16 cellular contexts compared by ENCODE assay signal in the genomic region with DNA sequence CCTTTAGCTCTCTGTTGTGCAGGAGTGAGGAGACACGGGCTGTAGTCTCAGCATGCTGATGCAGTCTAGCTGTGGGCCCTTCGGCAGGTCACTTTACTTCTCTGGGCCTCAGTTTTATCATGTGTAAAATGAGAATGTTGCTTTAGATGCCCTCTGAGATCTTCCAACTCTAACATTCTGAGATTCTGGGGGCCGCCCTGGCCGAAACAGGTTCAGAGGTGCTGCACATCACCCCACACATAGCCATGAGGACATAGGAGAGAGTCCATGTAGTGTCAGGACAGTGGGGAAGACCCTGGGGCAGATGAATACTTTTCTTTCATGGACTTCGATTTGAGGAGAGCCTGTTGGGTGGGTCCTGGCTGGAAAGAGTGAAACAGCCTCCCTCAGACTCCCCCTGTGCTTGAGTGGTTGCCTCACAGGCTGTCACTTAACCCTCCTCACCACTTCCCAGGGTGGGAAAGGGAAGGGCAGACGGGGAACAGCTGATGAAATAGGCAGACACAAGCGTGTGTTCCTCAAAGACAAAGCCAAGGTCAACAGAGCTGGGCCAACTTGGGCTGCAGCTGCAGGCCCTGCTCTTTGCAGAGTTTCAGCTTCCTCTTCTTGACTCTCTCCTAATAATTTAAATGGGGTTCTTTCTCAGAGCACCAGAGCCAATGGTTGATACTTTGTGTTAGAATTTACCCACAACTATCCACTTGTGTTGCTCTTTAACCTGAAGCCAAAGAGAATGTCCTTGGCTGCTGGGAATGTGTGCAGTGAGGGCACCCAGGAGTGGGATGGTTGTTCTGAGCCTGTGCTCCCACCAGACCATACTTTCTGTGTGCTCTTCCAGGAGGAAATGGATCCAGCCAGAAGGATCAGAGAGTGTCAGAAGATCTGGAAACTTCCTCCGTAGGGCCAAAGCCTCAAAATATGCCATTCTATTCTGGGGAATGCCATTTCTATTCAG. TPM values are rescaled to one million over a fixed set of nuclear protein-coding genes. Genes with fewer than 3 reads are reported as not detected.
DNase-seq lines count a peak whose midpoint lies in the region; ATAC-seq and TF ChIP-seq lines count a peak whose summit lies in the region.
"Had no signal": no experiment of that assay in that cellular context is flagged by ENCODE, and none has a peak within 500 bp of the region (broad histone marks: within the 10 kb centered on the region; RNA-seq: fewer than 3 reads in every experiment).

No MANE protein-coding gene starts in this region.

- H3K27me3 Mint-ChIP-seq in naive thymus-derived CD4-positive, alpha-beta T cell = peaks cover 0 to 10% (median 5%) of the 10 kb centered on the region in 5 donors
- no peaks in the 10 kb centered on the region for H3K27me3 Mint-ChIP-seq in mesothelial cell of epicardium (ENCODE audit: low read depth)

- H3K4me1 Mint-ChIP-seq in naive thymus-derived CD4-positive, alpha-beta T cell = peaks cover 0 to 10% (median 0%) of the 10 kb centered on the region in 7 donors
- peaks cover 23% of the 10 kb centered on the region for H3K4me1 Mint-ChIP-seq in mesothelial cell of epicardium

- H3K36me3 Mint-ChIP-seq in naive thymus-derived CD4-positive, alpha-beta T cell = no peaks in the 10 kb centered on the region
- H3K36me3 Mint-ChIP-seq in mesothelial cell of epicardium = peaks cover 4% of the 10 kb centered on the region

- DNase-seq in GDM1 (lab: John Stamatoyannopoulos, UW) (peak; percentile 6), NOMO-1 treated with dmso at 0.1 percent for 144 hours (lab: John Stamatoyannopoulos, UW; ENCODE audit: unreplicated experiment) (peak; percentile 90), dedifferentiated amniotic fluid mesenchymal stem cell (ENCODE audit: extremely low spot score) (peak; percentile 27), mesothelial cell of epicardium (ENCODE audit: low spot score in 2 of 2, unreplicated experiment in 2 of 2) (no peak), COR-L47 (lab: John Stamatoyannopoulos, UW) (no peak), GM03348 (ENCODE audit: low spot score) (no peak)
- no peak for DNase-seq in naive thymus-derived CD4-positive, alpha-beta T cell
- DNase-seq: activated CD8-positive, alpha-beta T cell treated with anti-CD3 and anti-CD28 coated beads for 36 hours; activated naive CD4-positive, alpha-beta T cell; EL; NCI-H1694 treated with DMSO at 0.1 percent for 48 hours; retina; stimulated activated naive CD8-positive, alpha-beta T cell treated with anti-CD3 and anti-CD28 coated beads, Interleukin-15, amount 100 ng/mL, for 72 hours; T-helper 9 cell had no signal

- H3K27ac Mint-ChIP-seq in naive thymus-derived CD4-positive, alpha-beta T cell = no peak overlapping the region
- no peak overlapping the region for H3K27ac Mint-ChIP-seq in mesothelial cell of epicardium
- H3K27ac Mint-ChIP-seq: activated CD8-positive, alpha-beta T cell treated with anti-CD3 and anti-CD28 coated beads for 36 hours had no signal

- POLR2A ChIA-PET in naive thymus-derived CD4-positive, alpha-beta T cell (lab: Charles Lee) = interaction anchor here (0.7 kb wide), 1 partner anchor 516 kb away, joined by 3 read pairs; no protein-coding TSS in a partner anchor

- H3K27me3 ChIP-seq in naive thymus-derived CD4-positive, alpha-beta T cell (ENCODE audit: control insufficient read depth in 2 of 2, insufficient read depth in 2 of 2, low read length in 2 of 2) = no peaks in the 10 kb centered on the region

- CTCF ChIA-PET in naive thymus-derived CD4-positive, alpha-beta T cell (lab: Charles Lee) = no interaction called here

- intact Hi-C loops in naive thymus-derived CD4-positive, alpha-beta T cell (cut with micrococcal nuclease) = no loop called here

- no peak overlapping the region for H3K27ac ChIP-seq in naive thymus-derived CD4-positive, alpha-beta T cell (ENCODE audit: low read depth, low read length)

- H3K4me1 ChIP-seq in naive thymus-derived CD4-positive, alpha-beta T cell (ENCODE audit: control insufficient read depth in 2 of 2, insufficient read depth in 2 of 2, low read length in 2 of 2) = no peaks in the 10 kb centered on the region

- ATAC-seq in naive thymus-derived CD4-positive, alpha-beta T cell = peak; percentile 51
- no peak for ATAC-seq in SK-N-SH treated with all-trans-retinoic acid at 6 μM for 48 hours
- ATAC-seq: activated CD8-positive, alpha-beta T cell treated with anti-CD3 and anti-CD28 coated beads for 36 hours; esophagus mucosa; stimulated activated naive CD8-positive, alpha-beta T cell treated with anti-CD3 and anti-CD28 coated beads, Interleukin-15, amount 100 ng/mL, for 72 hours had no signal

- no peaks in the 10 kb centered on the region for H3K9me3 ChIP-seq in naive thymus-derived CD4-positive, alpha-beta T cell (ENCODE audit: control insufficient read depth in 2 of 3, low read length in 3 of 3)

- TF ChIP-seq CTCF in mesothelial cell of epicardium (IDR thresholded peaks at IDR 0.05; ENCODE audit: unreplicated experiment) = no peak

- no peak overlapping the region for H3K4me3 Mint-ChIP-seq in naive thymus-derived CD4-positive, alpha-beta T cell
- H3K4me3 Mint-ChIP-seq in mesothelial cell of epicardium = no peak overlapping the region
- H3K4me3 Mint-ChIP-seq: activated CD8-positive, alpha-beta T cell treated with anti-CD3 and anti-CD28 coated beads for 36 hours; stimulated activated naive CD8-positive, alpha-beta T cell treated with anti-CD3 and anti-CD28 coated beads, Interleukin-15, amount 100 ng/mL, for 72 hours had no signal

- H3K4me3 ChIP-seq in naive thymus-derived CD4-positive, alpha-beta T cell (ENCODE audit: low read length) = no peak overlapping the region

- H3K36me3 ChIP-seq in naive thymus-derived CD4-positive, alpha-beta T cell (ENCODE audit: control insufficient read depth in 2 of 3, insufficient read depth in 3 of 3, low read length in 3 of 3) = no peaks in the 10 kb centered on the region

- no peaks in the 10 kb centered on the region for H3K9me3 Mint-ChIP-seq in naive thymus-derived CD4-positive, alpha-beta T cell
- H3K9me3 Mint-ChIP-seq in mesothelial cell of epicardium = no peaks in the 10 kb centered on the region
- H3K9me3 Mint-ChIP-seq: activated CD8-positive, alpha-beta T cell treated with anti-CD3 and anti-CD28 coated beads for 36 hours; stimulated activated naive CD8-positive, alpha-beta T cell treated with anti-CD3 and anti-CD28 coated beads, Interleukin-15, amount 100 ng/mL, for 72 hours had no signal

TF ChIP-seq in SK-N-SH treated with all-trans-retinoic acid at 6 μM for 48 hours, 23 proteins besides CTCF, POLR2A, EP300 and RAD21 (continues in another document):
- TF ChIP-seq, protein P1, sequence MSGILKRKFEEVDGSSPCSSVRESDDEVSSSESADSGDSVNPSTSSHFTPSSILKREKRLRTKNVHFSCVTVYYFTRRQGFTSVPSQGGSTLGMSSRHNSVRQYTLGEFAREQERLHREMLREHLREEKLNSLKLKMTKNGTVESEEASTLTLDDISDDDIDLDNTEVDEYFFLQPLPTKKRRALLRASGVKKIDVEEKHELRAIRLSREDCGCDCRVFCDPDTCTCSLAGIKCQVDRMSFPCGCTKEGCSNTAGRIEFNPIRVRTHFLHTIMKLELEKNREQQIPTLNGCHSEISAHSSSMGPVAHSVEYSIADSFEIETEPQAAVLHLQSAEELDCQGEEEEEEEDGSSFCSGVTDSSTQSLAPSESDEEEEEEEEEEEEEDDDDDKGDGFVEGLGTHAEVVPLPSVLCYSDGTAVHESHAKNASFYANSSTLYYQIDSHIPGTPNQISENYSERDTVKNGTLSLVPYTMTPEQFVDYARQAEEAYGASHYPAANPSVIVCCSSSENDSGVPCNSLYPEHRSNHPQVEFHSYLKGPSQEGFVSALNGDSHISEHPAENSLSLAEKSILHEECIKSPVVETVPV (CRISPR knock-in tag; IDR thresholded peaks at IDR 0.05) = no peak
- TF ChIP-seq, protein P2, sequence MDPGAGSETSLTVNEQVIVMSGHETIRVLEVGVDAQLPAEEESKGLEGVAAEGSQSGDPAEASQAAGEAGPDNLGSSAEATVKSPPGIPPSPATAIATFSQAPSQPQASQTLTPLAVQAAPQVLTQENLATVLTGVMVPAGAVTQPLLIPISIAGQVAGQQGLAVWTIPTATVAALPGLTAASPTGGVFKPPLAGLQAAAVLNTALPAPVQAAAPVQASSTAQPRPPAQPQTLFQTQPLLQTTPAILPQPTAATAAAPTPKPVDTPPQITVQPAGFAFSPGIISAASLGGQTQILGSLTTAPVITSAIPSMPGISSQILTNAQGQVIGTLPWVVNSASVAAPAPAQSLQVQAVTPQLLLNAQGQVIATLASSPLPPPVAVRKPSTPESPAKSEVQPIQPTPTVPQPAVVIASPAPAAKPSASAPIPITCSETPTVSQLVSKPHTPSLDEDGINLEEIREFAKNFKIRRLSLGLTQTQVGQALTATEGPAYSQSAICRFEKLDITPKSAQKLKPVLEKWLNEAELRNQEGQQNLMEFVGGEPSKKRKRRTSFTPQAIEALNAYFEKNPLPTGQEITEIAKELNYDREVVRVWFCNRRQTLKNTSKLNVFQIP (CRISPR knock-in tag; IDR thresholded peaks at IDR 0.05; ENCODE audit: borderline replicate concordance, low read depth) = no peak
- TF ChIP-seq, protein P3, sequence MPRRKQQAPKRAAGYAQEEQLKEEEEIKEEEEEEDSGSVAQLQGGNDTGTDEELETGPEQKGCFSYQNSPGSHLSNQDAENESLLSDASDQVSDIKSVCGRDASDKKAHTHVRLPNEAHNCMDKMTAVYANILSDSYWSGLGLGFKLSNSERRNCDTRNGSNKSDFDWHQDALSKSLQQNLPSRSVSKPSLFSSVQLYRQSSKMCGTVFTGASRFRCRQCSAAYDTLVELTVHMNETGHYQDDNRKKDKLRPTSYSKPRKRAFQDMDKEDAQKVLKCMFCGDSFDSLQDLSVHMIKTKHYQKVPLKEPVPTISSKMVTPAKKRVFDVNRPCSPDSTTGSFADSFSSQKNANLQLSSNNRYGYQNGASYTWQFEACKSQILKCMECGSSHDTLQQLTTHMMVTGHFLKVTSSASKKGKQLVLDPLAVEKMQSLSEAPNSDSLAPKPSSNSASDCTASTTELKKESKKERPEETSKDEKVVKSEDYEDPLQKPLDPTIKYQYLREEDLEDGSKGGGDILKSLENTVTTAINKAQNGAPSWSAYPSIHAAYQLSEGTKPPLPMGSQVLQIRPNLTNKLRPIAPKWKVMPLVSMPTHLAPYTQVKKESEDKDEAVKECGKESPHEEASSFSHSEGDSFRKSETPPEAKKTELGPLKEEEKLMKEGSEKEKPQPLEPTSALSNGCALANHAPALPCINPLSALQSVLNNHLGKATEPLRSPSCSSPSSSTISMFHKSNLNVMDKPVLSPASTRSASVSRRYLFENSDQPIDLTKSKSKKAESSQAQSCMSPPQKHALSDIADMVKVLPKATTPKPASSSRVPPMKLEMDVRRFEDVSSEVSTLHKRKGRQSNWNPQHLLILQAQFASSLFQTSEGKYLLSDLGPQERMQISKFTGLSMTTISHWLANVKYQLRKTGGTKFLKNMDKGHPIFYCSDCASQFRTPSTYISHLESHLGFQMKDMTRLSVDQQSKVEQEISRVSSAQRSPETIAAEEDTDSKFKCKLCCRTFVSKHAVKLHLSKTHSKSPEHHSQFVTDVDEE (CRISPR knock-in tag; IDR thresholded peaks at IDR 0.05) = no peak
- TF ChIP-seq ZNF565 (CRISPR knock-in tag; conservative IDR thresholded peaks at IDR 0.05; ENCODE audit: low read depth) (no peak), ZC3H10 (CRISPR knock-in tag; IDR thresholded peaks at IDR 0.05) (no peak), RARB (CRISPR knock-in tag; IDR thresholded peaks at IDR 0.05) (no peak)

RNA-seq across cellular contexts. Expression of a gene that starts 14.7 kb away (rescaled TPM):
- total RNA-seq in naive thymus-derived CD4-positive, alpha-beta T cell = 10 to 100 TPM; 27.3 to 39.4 (median 35.1) TPM
- 100 to 1,000 TPM; 201 to 233 TPM for polyA plus RNA-seq in naive thymus-derived CD4-positive, alpha-beta T cell
- 48.3 to 54.5 TPM (median 54.4 TPM) in 3 replicates for total RNA-seq in mesothelial cell of epicardium

Comparison
In these comparisons a context has a peak if more than half of its experiments do, and no peak if none do; other contexts are left out.
1. DNase-seq: peak in GDM1 (single experiment), NOMO-1 treated with dmso at 0.1 percent for 144 hours (single experiment) and dedifferentiated amniotic fluid mesenchymal stem cell (single experiment); none in naive thymus-derived CD4-positive, alpha-beta T cell (0 of 9), mesothelial cell of epicardium (0 of 2), COR-L47 (single experiment) and GM03348 (single experiment).